ENCODE assay signal across 7 cellular contexts in the genomic region with DNA sequence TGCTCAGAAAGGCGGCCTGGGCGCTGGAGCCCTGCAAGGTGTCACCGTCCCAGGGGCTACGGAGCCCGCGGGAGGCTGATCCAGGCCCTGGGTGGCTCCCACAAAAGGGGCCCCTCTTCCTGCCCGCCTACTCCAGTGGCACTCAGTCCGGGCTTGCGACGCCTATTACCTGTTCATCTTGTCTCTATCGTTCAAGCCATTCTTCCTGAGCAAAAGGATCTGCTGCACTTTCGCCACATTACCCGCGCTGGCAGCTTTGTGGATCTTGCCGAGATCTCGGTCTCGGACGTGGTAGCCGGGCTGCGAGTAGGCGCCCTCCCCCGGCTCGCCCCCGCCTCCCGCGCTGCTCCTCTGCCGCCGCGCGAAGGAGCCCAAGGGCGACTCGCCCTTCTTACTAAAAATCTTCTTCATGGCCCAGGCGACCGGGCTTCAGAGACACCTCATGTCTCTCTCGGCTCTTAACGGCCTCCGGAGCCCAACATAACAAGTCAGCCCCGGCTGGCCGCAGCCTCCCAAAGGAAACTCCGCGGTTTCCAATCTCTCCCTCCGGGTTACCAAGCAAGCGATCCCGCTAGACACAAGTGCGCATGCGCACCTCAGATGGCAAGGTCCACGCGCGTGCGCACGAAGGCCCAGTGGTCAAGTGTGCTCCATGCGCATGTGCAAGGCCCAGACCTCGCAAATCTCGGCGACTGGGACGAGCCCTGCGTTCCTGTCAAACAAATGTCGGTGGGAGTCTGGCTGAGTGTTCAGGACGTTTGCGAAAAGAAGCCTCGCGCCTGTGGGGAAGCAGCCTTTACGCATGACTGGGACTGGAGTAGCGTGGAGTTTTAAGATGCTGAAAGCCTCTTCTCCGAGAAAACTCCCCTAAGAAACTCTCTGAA.
DNase-seq lines count a peak whose midpoint lies in the region; ATAC-seq and TF ChIP-seq lines count a peak whose summit lies in the region.

ANKRD26 (minus strand) TSS at position 579 of the 884 bp plus-strand sequence; CDS start at position 411, 168 bp downstream.

- in situ Hi-C loops in astrocyte of the spinal cord (cut with HindIII; ENCODE audit: low sequenced_read_pairs), result no loop called here

- peak; percentile 44 for DNase-seq in NCI-H2029 treated with DMSO at 0.1 percent for 48 hours (lab: John Stamatoyannopoulos, UW)
- peak; percentile 93 for DNase-seq in T1000 (lab: John Stamatoyannopoulos, UW)
- peak; percentile 97 for DNase-seq in astrocyte of the spinal cord (ENCODE audit: low read depth, low spot score)
- peak; percentile 66 to 97 (median 91) for DNase-seq in hypothalamus (lab: John Stamatoyannopoulos, UW)
- DNase-seq in retina, result peak; percentile 96

- peak within 1 kb of the TSS; percentile 85 for H3K4me3 ChIP-seq in astrocyte of the spinal cord (ENCODE audit: low read depth, low read length)

- peak; percentile 1 for TF ChIP-seq CTCF in astrocyte of the spinal cord (IDR thresholded peaks at IDR 0.05; ENCODE audit: low read depth, low read length)

- ATAC-seq in GM18508 (IDR thresholded peaks at IDR 0.05; ENCODE audit: insufficient read depth, unreplicated experiment), result peak; percentile 43
- peak; percentile 80 for ATAC-seq in HG02981 (IDR thresholded peaks at IDR 0.05; ENCODE audit: unreplicated experiment)

Comparison
In these comparisons a context has a peak if more than half of its experiments do, and no peak if none do; other contexts are left out.
1. Peak in every context shown above with its lines: DNase-seq, ATAC-seq and H3K4me3 ChIP-seq.
2. DNase-seq: peak in every context shown above with its lines; median percentile 97 in astrocyte of the spinal cord; 96 in retina; 93 in T1000; 91 in hypothalamus; 44 in NCI-H2029 treated with DMSO at 0.1 percent for 48 hours.